Comparison of ENCODE assay signal across 25 cellular contexts in the genomic region with DNA sequence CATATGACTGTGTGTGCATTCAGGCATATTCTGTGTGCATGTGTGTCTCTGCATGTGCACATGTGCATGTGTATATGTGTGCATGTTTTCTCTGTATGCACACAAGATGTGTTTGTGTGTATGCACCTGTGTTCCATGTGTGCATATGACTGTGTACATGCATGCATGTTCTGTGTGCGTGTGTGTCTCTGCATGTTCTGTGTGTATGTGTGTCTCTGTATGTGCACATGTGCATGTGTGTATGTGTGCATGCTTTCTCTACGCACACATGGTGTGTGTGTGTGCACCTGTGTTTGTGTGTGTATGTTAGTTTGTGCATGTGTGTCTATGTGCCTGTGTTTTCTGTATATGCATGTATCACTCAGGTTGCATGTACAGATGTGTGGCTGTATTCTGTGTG. TPM values are rescaled to one million over a fixed set of nuclear protein-coding genes. Genes with fewer than 3 reads are reported as not detected.
DNase-seq lines count a peak whose midpoint lies in the region; ATAC-seq, FAIRE-seq and TF ChIP-seq lines count a peak whose summit lies in the region.
"Had no signal": no experiment of that assay in that cellular context is flagged by ENCODE, and none has a peak within 500 bp of the region (broad histone marks: within the 10 kb centered on the region; RNA-seq: fewer than 3 reads in every experiment).

No MANE protein-coding gene starts in this region.

- no peak overlapping the region for H3K9ac ChIP-seq in mesenchymal stem cell (ENCODE audit: low read length)
- H3K9ac ChIP-seq: BLaER1 treated with 17β-estradiol and CSF1 and Interleukin-3, amounts not matched to agents 10 nM and 100 nM had no signal

- ATAC-seq in GM21381 (IDR thresholded peaks at IDR 0.05; ENCODE audit: unreplicated experiment) (no peak), HG03520 (IDR thresholded peaks at IDR 0.05; ENCODE audit: unreplicated experiment) (no peak), GM18909 (IDR thresholded peaks at IDR 0.05; ENCODE audit: poor library complexity, unreplicated experiment) (no peak)
- ATAC-seq: A549, GM12878 had no signal

- H3K4me1 ChIP-seq in mesenchymal stem cell (ENCODE audit: control insufficient read depth, insufficient read depth, low read depth, low read length), result no peaks in the 10 kb centered on the region
- H3K4me1 ChIP-seq: A549, BE2C had no signal

- no peak overlapping the region for H3K14ac ChIP-seq in mesenchymal stem cell (ENCODE audit: low read length in 2 of 2)

- no peaks in the 10 kb centered on the region for H3K27me3 ChIP-seq in dorsolateral prefrontal cortex
- H3K27me3 ChIP-seq in mesenchymal stem cell (ENCODE audit: control insufficient read depth in 1 of 2, insufficient read depth in 1 of 2, low read length in 2 of 2), result no peaks in the 10 kb centered on the region
- H3K27me3 ChIP-seq: BE2C; BLaER1 treated with 17β-estradiol and CSF1 and Interleukin-3, amounts not matched to agents 10 nM and 100 nM had no signal

- no peaks in the 10 kb centered on the region for H3K36me3 ChIP-seq in mesenchymal stem cell (ENCODE audit: control insufficient read depth in 1 of 2, insufficient read depth in 2 of 2, low read depth in 1 of 2, low read length in 2 of 2)
- H3K36me3 ChIP-seq: BE2C; BLaER1 treated with 17β-estradiol and CSF1 and Interleukin-3, amounts not matched to agents 10 nM and 100 nM had no signal

- no peak overlapping the region for H2BK12ac ChIP-seq in mesenchymal stem cell (ENCODE audit: low read length in 2 of 2)

- no peak overlapping the region for H2AFZ ChIP-seq in mesenchymal stem cell (ENCODE audit: low read depth, low read length)

- H3K4me2 ChIP-seq in mesenchymal stem cell (ENCODE audit: low read length, poor library complexity, severe bottlenecking), result no peak overlapping the region
- H3K4me2 ChIP-seq: A549; BLaER1 treated with 17β-estradiol and CSF1 and Interleukin-3, amounts not matched to agents 10 nM and 100 nM had no signal

- no peaks in the 10 kb centered on the region for H3K9me3 ChIP-seq in mesenchymal stem cell (ENCODE audit: control insufficient read depth, low read length)
- H3K9me3 ChIP-seq: A549; BE2C; BLaER1 treated with 17β-estradiol and CSF1 and Interleukin-3, amounts not matched to agents 10 nM and 100 nM had no signal

- intact Hi-C loops in dorsolateral prefrontal cortex (cut with DNase I), result loop anchor here in 1 of 2 donors (5.0 kb wide), 1 partner anchor 39 kb away; no protein-coding TSS in a partner anchor

- no peak overlapping the region for H2BK5ac ChIP-seq in mesenchymal stem cell (ENCODE audit: low read depth, low read length, poor library complexity, severe bottlenecking)

- H3K23ac ChIP-seq in mesenchymal stem cell (ENCODE audit: low read length in 2 of 2), result no peak overlapping the region

- no peak overlapping the region for H3K4ac ChIP-seq in mesenchymal stem cell (ENCODE audit: low read depth in 1 of 2, low read length in 2 of 2)

- peak; percentile 81 for FAIRE-seq in HTR-8/SVneo (lab: Jason Lieb, UNC)
- FAIRE-seq: A549, D721Med, GM12878 had no signal

- H3K18ac ChIP-seq in mesenchymal stem cell (ENCODE audit: low read depth in 1 of 2, low read length in 2 of 2), result no peak overlapping the region

- H3K27ac ChIP-seq in angular gyrus (ENCODE audit: low read depth, low read length) (peak overlapping the region; percentile 51), dorsolateral prefrontal cortex (peak overlapping the region in 46 of 59 donors; percentile 3 to 96 (median 76)), mesenchymal stem cell (ENCODE audit: low read length, poor library complexity, severe bottlenecking) (no peak overlapping the region)
- H3K27ac ChIP-seq: A549; BLaER1 treated with 17β-estradiol and CSF1 and Interleukin-3, amounts not matched to agents 10 nM and 100 nM had no signal

- H3K79me1 ChIP-seq in mesenchymal stem cell (replicated peaks; ENCODE audit: low read length, poor library complexity, severe bottlenecking), result no peaks in the 10 kb centered on the region

- H2BK15ac ChIP-seq in mesenchymal stem cell (ENCODE audit: low read depth, poor library complexity, severe bottlenecking), result no peak overlapping the region

- no peak overlapping the region for H2AK5ac ChIP-seq in mesenchymal stem cell (ENCODE audit: low read length, severe bottlenecking)

- H2BK120ac ChIP-seq in mesenchymal stem cell (ENCODE audit: low read depth, low read length), result no peak overlapping the region

- TF ChIP-seq CTCF in dorsolateral prefrontal cortex (IDR thresholded peaks at IDR 0.05 in 54 of 56, conservative IDR thresholded peaks at IDR 0.05 in 2 of 56; ENCODE audit: low read depth in 1 of 56, partially characterized antibody in 56 of 56), result no peak

- peak overlapping the region; percentile 2 for H4K91ac ChIP-seq in mesenchymal stem cell (ENCODE audit: low read length)

- H3K4me3 ChIP-seq in dorsolateral prefrontal cortex (peak overlapping the region in 5 of 59 donors; percentile 13 to 37 (median 33)), mesenchymal stem cell (ENCODE audit: insufficient read depth in 1 of 2, low read depth in 1 of 2, low read length in 2 of 2) (no peak overlapping the region)
- H3K4me3 ChIP-seq: A549; BLaER1 treated with 17β-estradiol and CSF1 and Interleukin-3, amounts not matched to agents 10 nM and 100 nM; GM12878 had no signal

- WGBS in mesenchymal stem cell, result 89% methylated on average over 2 of the region's 2 CpGs

- no peak for DNase-seq in HTR-8/SVneo (ENCODE audit: insufficient read length, low spot score)
- no peak for DNase-seq in dorsolateral prefrontal cortex
- no peak for DNase-seq in mesenchymal stem cell
- DNase-seq in activated CD8-positive, alpha-beta memory T cell treated with anti-CD3 and anti-CD28 coated beads for 24 hours, result no peak
- DNase-seq: 8988T; ACHN; AML-193; BE2C; CD4-positive, alpha-beta T cell; CD8-positive, alpha-beta memory T cell; DMS 273 treated with DMSO at 0.1 percent for 48 hours; DMS79; EL; GDM1; GOT3; HCEC 1CT had no signal

- no peak overlapping the region for H4K8ac ChIP-seq in mesenchymal stem cell (ENCODE audit: low read length)

RNA-seq across cellular contexts. Expression of a gene that starts 42.3 kb away (rescaled TPM):
- 10 to 100 TPM; 21.7 to 74.9 (median 55.1) TPM for total RNA-seq in dorsolateral prefrontal cortex
- not detected for polyA plus RNA-seq in mesenchymal stem cell (2013, experiment 1 of 2)
- polyA plus RNA-seq in mesenchymal stem cell (2013, experiment 2 of 2), result not detected
- total RNA-seq: CD8-positive, alpha-beta memory T cell; GM12878 had no signal
- polyA plus RNA-seq: A549; CD14-positive monocyte; CD8-positive, alpha-beta memory T cell; GM12878 had no signal
